In the genomic region with DNA sequence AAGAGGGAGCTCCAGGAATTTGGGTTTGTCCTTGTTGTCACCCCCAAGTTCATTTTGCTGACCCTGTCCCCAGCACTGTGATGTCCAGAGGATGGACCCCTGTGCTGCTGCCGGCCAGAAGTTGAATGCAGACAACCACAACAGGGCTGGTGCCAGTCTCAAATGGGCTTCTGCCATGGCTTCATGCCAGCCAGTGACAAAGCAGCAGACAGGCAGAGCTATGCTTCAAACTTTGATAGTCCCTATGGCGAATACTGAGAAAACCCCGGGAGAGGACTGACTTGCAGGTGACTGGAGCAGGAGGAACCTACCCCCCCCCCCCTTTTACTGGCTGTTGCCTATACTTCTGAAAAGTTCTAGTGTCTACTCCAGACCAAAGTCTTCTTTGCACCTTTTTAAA, we compare ENCODE assay signal across 8 cellular contexts. TPM values are rescaled to one million over a fixed set of nuclear protein-coding genes. Genes with fewer than 3 reads are reported as not detected.
DNase-seq lines count a peak whose midpoint lies in the region; ATAC-seq lines count a peak whose summit lies in the region.

No MANE protein-coding gene starts in this region.

- H3K9me3 Mint-ChIP-seq in activated T-cell treated with anti-CD3 and anti-CD28 coated beads, Interleukin-2, amount 50 U/mL, for 24 hours = no peaks in the 10 kb centered on the region

- no peaks in the 10 kb centered on the region for H3K27me3 Mint-ChIP-seq in activated T-cell treated with anti-CD3 and anti-CD28 coated beads, Interleukin-2, amount 50 U/mL, for 24 hours

- peaks cover 73% of the 10 kb centered on the region for H3K4me1 Mint-ChIP-seq in activated T-cell treated with anti-CD3 and anti-CD28 coated beads, Interleukin-2, amount 50 U/mL, for 24 hours (ENCODE audit: low read depth)

- no peak overlapping the region for H3K27ac Mint-ChIP-seq in activated T-cell treated with anti-CD3 and anti-CD28 coated beads, Interleukin-2, amount 50 U/mL, for 24 hours

- no peak for ATAC-seq in GM18873 (IDR thresholded peaks at IDR 0.05; ENCODE audit: low FRiP score, unreplicated experiment)
- no peak for ATAC-seq in esophagus mucosa

- H3K27ac ChIP-seq in angular gyrus (ENCODE audit: low read depth, low read length) (peak overlapping the region; percentile 44), substantia nigra (ENCODE audit: low read depth, low read length, poor library complexity, severe bottlenecking) (peak overlapping the region; percentile 88)

- H3K4me3 Mint-ChIP-seq in activated T-cell treated with anti-CD3 and anti-CD28 coated beads, Interleukin-2, amount 50 U/mL, for 24 hours = peak overlapping the region; percentile 90

- peaks cover 52% of the 10 kb centered on the region for H3K36me3 Mint-ChIP-seq in activated T-cell treated with anti-CD3 and anti-CD28 coated beads, Interleukin-2, amount 50 U/mL, for 24 hours (ENCODE audit: low read depth)

- DNase-seq in activated T-cell treated with anti-CD3 and anti-CD28 coated beads, Interleukin-2, amount 50 U/mL, for 24 hours = no peak
- DNase-seq in activated T-cell treated with anti-CD3 and anti-CD28 coated beads, Interleukin-2, amount 50 U/mL, for 48 hours = no peak
- DNase-seq in kidney tubule cell (ENCODE audit: low spot score) = peak; percentile 73
- DNase-seq in substantia nigra (lab: John Stamatoyannopoulos, UW) = peak in 32 of 49 donors; percentile 22 to 79 (median 48)
- no peak for DNase-seq in retina

RNA-seq across cellular contexts. Expression of a gene that starts 3.2 kb away (rescaled TPM):
- 3.7 TPM for total RNA-seq in esophagus mucosa

Comparison
In these comparisons a context has a peak if more than half of its experiments do, and no peak if none do; other contexts are left out.
1. DNase-seq: peak in kidney tubule cell (single experiment) and substantia nigra (32 of 49); none in activated T-cell treated with anti-CD3 and anti-CD28 coated beads, Interleukin-2, amount 50 U/mL, for 24 hours (single experiment), activated T-cell treated with anti-CD3 and anti-CD28 coated beads, Interleukin-2, amount 50 U/mL, for 48 hours (0 of 2) and retina (single experiment).